23 cellular contexts compared by ENCODE assay signal in the genomic region with DNA sequence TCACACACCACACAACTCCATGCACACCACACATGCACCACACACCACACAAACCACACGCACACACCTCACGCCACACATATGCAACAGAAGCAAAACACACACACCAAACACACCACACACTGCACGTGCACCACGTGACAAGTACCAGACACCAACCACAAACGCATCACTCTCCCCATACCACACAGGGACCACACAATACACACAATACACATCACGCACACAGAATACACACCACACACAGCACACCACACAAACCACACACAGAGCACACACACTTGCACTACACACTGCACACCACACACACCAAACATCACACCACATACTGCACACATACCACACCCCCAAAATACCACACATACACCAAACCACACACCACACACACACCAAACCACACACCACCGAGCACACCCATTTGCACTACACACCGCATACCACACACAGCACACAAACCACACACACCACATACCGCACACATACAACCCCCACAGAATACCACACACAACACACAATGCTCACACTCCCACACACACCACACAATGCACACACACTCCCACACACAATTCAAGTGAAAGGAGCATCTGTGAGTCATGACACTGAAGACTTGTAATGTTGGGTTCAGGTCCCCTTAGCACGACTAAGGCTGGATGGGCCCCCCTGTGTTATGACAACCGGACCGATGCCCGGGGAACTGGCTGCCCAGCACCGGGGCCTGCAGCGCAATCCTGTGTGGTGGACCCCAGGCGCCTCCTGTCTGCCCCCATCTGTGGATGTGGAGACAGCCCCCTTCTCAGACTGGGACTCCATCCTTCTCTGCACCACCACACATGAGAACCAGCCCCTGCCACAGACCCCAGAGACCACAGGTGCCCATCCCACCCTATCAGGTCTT. TPM values are rescaled to one million over a fixed set of nuclear protein-coding genes. Genes with fewer than 3 reads are reported as not detected.
DNase-seq lines count a peak whose midpoint lies in the region; ATAC-seq and TF ChIP-seq lines count a peak whose summit lies in the region.
"Had no signal": no experiment of that assay in that cellular context is flagged by ENCODE, and none has a peak within 500 bp of the region (broad histone marks: within the 10 kb centered on the region; RNA-seq: fewer than 3 reads in every experiment).

No MANE protein-coding gene starts in this region.

- no peak overlapping the region for H3K4me3 Mint-ChIP-seq in activated naive CD4-positive, alpha-beta T cell treated with anti-CD3 and anti-CD28 coated beads, Interleukin-2, amount 10 ng/mL, durations not matched to agents 7 days and 5 days
- H3K4me3 Mint-ChIP-seq: activated naive CD4-positive, alpha-beta T cell treated with anti-CD3 and anti-CD28 coated beads for 36 hours; CD4-positive, alpha-beta memory T cell; nephron had no signal

- H3K27me3 Mint-ChIP-seq in activated naive CD4-positive, alpha-beta T cell treated with anti-CD3 and anti-CD28 coated beads, Interleukin-2, amount 10 ng/mL, durations not matched to agents 7 days and 5 days: no peaks in the 10 kb centered on the region

- H3K36me3 ChIP-seq in sigmoid colon: no peaks in the 10 kb centered on the region
- H3K36me3 ChIP-seq: colonic mucosa, prostate gland had no signal

- no peak overlapping the region for H3K27ac ChIP-seq in sigmoid colon
- H3K27ac ChIP-seq: body of pancreas, colonic mucosa, hepatocyte, prostate gland, testis had no signal

- no peak overlapping the region for H3K4me3 ChIP-seq in Jurkat, Clone E6-1 (ENCODE audit: low read length)
- no peak overlapping the region for H3K4me3 ChIP-seq in sigmoid colon
- H3K4me3 ChIP-seq: body of pancreas, colonic mucosa, hepatocyte, prostate gland, testis had no signal

- TF ChIP-seq POLR2A in sigmoid colon (IDR thresholded peaks at IDR 0.05): no peak

- peaks cover 0 to 23% (median 15%) of the 10 kb centered on the region in 3 donors for H3K27me3 ChIP-seq in sigmoid colon
- H3K27me3 ChIP-seq: body of pancreas, colonic mucosa, hepatocyte, testis had no signal

- no peak overlapping the region for H3K27ac Mint-ChIP-seq in activated naive CD4-positive, alpha-beta T cell treated with anti-CD3 and anti-CD28 coated beads, Interleukin-2, amount 10 ng/mL, durations not matched to agents 7 days and 5 days
- H3K27ac Mint-ChIP-seq: activated naive CD4-positive, alpha-beta T cell treated with anti-CD3 and anti-CD28 coated beads for 36 hours; nephron had no signal

- peak; percentile 12 for DNase-seq in activated naive CD4-positive, alpha-beta T cell treated with anti-CD3 and anti-CD28 coated beads, Interleukin-2, amount 10 ng/mL, durations not matched to agents 7 days and 5 days
- no peak for DNase-seq in activated naive CD4-positive, alpha-beta T cell (lab: John Stamatoyannopoulos, UW)
- DNase-seq in Jurkat, Clone E6-1 (ENCODE audit: low read depth, low spot score): peak; percentile 21
- DNase-seq in sigmoid colon (peak; percentile 55), DMS79 (lab: John Stamatoyannopoulos, UW) (no peak)
- no peak for DNase-seq in stimulated activated CD4-positive, alpha-beta T cell treated with anti-CD3 and anti-CD28 coated beads, Interleukin-2, amount 100 ng/mL, for 48 hours
- DNase-seq: ACHN; activated CD4-positive, alpha-beta T cell treated with anti-CD3 and anti-CD28 coated beads, Interleukin-2, amount 50 U/mL, for 1 hour; activated naive CD4-positive, alpha-beta T cell treated with anti-CD3 and anti-CD28 coated beads for 36 hours; CD4-positive, alpha-beta memory T cell; colonic mucosa; foreskin fibroblast; NCI-H1092 treated with DMSO at 0.1 percent for 48 hours; NCI-H2107; NCI-H524 treated with DMSO at 0.1 percent for 48 hours; SHP77; testis had no signal

- no peaks in the 10 kb centered on the region for H3K36me3 Mint-ChIP-seq in activated naive CD4-positive, alpha-beta T cell treated with anti-CD3 and anti-CD28 coated beads, Interleukin-2, amount 10 ng/mL, durations not matched to agents 7 days and 5 days

- TF ChIP-seq CTCF in sigmoid colon (IDR thresholded peaks at IDR 0.05): no peak

- 80 to 88% methylated on average over 16 of the region's 16 CpGs for WGBS in sigmoid colon, 2 donors

- ATAC-seq in esophagus mucosa: peak; percentile 11
- no peak for ATAC-seq in HG02571 (IDR thresholded peaks at IDR 0.05; ENCODE audit: unreplicated experiment)
- ATAC-seq: body of pancreas had no signal

- H3K9me3 ChIP-seq in sigmoid colon: no peaks in the 10 kb centered on the region
- H3K9me3 ChIP-seq: body of pancreas, colonic mucosa, prostate gland, testis had no signal

- CTCF ChIA-PET in activated naive CD4-positive, alpha-beta T cell treated with anti-CD3 and anti-CD28 coated beads, Interleukin-2, amount 10 ng/mL, durations not matched to agents 7 days and 5 days (lab: Charles Lee): no interaction called here

- no peaks in the 10 kb centered on the region for H3K4me1 ChIP-seq in sigmoid colon
- H3K4me1 ChIP-seq: body of pancreas, colonic mucosa, prostate gland, testis had no signal

- H3K9me3 Mint-ChIP-seq in activated naive CD4-positive, alpha-beta T cell treated with anti-CD3 and anti-CD28 coated beads, Interleukin-2, amount 10 ng/mL, durations not matched to agents 7 days and 5 days: peaks cover 2% of the 10 kb centered on the region
- H3K9me3 Mint-ChIP-seq: activated naive CD4-positive, alpha-beta T cell treated with anti-CD3 and anti-CD28 coated beads for 36 hours; CD4-positive, alpha-beta memory T cell; nephron had no signal

- no peak for TF ChIP-seq EP300 in sigmoid colon (IDR thresholded peaks at IDR 0.05)

- intact Hi-C loops in sigmoid colon (cut with DNase I): no loop called here

- no peaks in the 10 kb centered on the region for H3K4me1 Mint-ChIP-seq in activated naive CD4-positive, alpha-beta T cell treated with anti-CD3 and anti-CD28 coated beads, Interleukin-2, amount 10 ng/mL, durations not matched to agents 7 days and 5 days
- H3K4me1 Mint-ChIP-seq: nephron had no signal

RNA-seq across cellular contexts. Expression of a gene that starts 6.0 kb away (rescaled TPM):
- 4.1 TPM for polyA plus RNA-seq in Jurkat, Clone E6-1 (2012; ENCODE audit: insufficient read depth, insufficient read length)
- total RNA-seq in esophagus mucosa (11.2 TPM), sigmoid colon (1 to 10 TPM; 1.8 to 8.0 (median 3.7) TPM)
- polyA plus RNA-seq in sigmoid colon: 1 to 10 TPM in 1 of 3 donors, under 1 TPM in 1, not detected in 1; 0.60 to 4.9 TPM

RNA-seq across cellular contexts. Expression of a gene that starts 35.8 kb away (rescaled TPM):
- 98.8 TPM for polyA plus RNA-seq in Jurkat, Clone E6-1 (2012; ENCODE audit: insufficient read depth, insufficient read length)
- 21.2 TPM for total RNA-seq in esophagus mucosa
- 10 to 100 TPM; 21.4 to 38.8 (median 24.6) TPM for total RNA-seq in sigmoid colon
- 10 to 100 TPM; 12.9 to 28.3 (median 14.4) TPM for polyA plus RNA-seq in sigmoid colon

RNA-seq across cellular contexts. Expression of a gene that starts 35.9 kb away (rescaled TPM):
- 153 TPM for polyA plus RNA-seq in Jurkat, Clone E6-1 (2012; ENCODE audit: insufficient read depth, insufficient read length)
- total RNA-seq in esophagus mucosa (12.5 TPM), sigmoid colon (under 1 TPM in 3 of 4 donors, not detected in 1; 0.16 to 0.83 (median 0.54) TPM)
- polyA plus RNA-seq in sigmoid colon: 1 to 10 TPM; 1.2 to 7.7 (median 3.9) TPM

Comparison
In these comparisons a context has a peak if more than half of its experiments do, and no peak if none do; other contexts are left out.
1. DNase-seq: peak in activated naive CD4-positive, alpha-beta T cell treated with anti-CD3 and anti-CD28 coated beads, Interleukin-2, amount 10 ng/mL, durations not matched to agents 7 days and 5 days (single experiment), Jurkat, Clone E6-1 (single experiment) and sigmoid colon (single experiment); none in activated naive CD4-positive, alpha-beta T cell (0 of 4), DMS79 (single experiment) and stimulated activated CD4-positive, alpha-beta T cell treated with anti-CD3 and anti-CD28 coated beads, Interleukin-2, amount 100 ng/mL, for 48 hours (0 of 2).